23 cellular contexts compared by ENCODE assay signal in the genomic region with DNA sequence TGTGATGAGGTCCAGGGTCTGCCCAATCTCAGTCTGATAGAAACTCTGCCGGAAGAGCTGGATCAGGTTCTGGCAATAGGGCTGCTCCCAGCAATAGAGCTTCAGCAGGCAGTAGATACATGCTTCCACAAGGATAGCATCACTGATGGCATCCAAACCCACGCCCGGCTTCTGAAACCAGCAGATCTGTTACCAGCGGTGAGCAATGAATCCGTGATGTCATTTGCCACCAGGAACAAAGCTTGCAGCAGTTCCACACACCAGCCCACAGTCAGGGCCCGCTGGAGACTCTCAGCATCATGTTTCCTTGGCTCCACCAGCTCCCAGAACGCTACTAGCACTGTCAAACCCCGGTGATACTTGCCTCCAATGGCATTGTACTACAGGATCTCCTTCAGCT.
"Had no signal": no experiment of that assay in that cellular context is flagged by ENCODE, and none has a peak within 500 bp of the region (broad histone marks: within the 10 kb centered on the region; RNA-seq: fewer than 3 reads in every experiment).

No MANE protein-coding gene starts in this region.

- H3K9me3 ChIP-seq: Peyer's patch had no signal

- ATAC-seq: activated CD8-positive, alpha-beta memory T cell treated with anti-CD3 and anti-CD28 coated beads, Interleukin-2, amount 10 ng/mL, durations not matched to agents 7 days and 5 days; T-helper 17 cell had no signal

- DNase-seq: activated B cell treated with CpG ODN at 0.5 μM for 24 hours; activated CD4-positive, alpha-beta T cell treated with anti-CD3 and anti-CD28 coated beads for 1 hour; activated CD4-positive, alpha-beta T cell treated with anti-CD3 and anti-CD28 coated beads, Interleukin-2, amount 10 ng/mL, durations not matched to agents 24 days and 14 days; activated CD4-positive, alpha-beta T cell treated with anti-CD3 and anti-CD28 coated beads, Interleukin-2, amount 50 U/mL, for 48 hours; activated CD8-positive, alpha-beta memory T cell treated with anti-CD3 and anti-CD28 coated beads, Interleukin-2, amount 10 ng/mL, durations not matched to agents 7 days and 5 days; activated effector memory CD4-positive, alpha-beta T cell treated with Interleukin-2 at 50 U/mL for 16 hours; activated naive CD4-positive, alpha-beta T cell; activated T-cell treated with anti-CD3 and anti-CD28 coated beads, Interleukin-2, amount 50 U/mL, for 24 hours; brain microvascular endothelial cell; IMR-90; Kasumi-1; KBM-7; NCI-H1105 treated with DMSO at 0.1 percent for 48 hours; NCI-H1436 treated with DMSO at 0.1 percent for 48 hours; NCI-H187; NCI-H2081; NCI-H446; NCI-H524; Peyer's patch; SHP77 treated with DMSO at 0.1 percent for 48 hours; T-helper 17 cell; T-helper 9 cell had no signal

- FAIRE-seq: TTC549 had no signal

- H3K4me1 ChIP-seq: Peyer's patch had no signal

- H3K27ac ChIP-seq: brain microvascular endothelial cell, Peyer's patch had no signal

- H3K27me3 ChIP-seq: brain microvascular endothelial cell, Peyer's patch had no signal

- H3K4me3 ChIP-seq: Peyer's patch had no signal
